ENCODE assay signal across 17 cellular contexts in genomic region chr11:11786234-11786633, GRCh38. TPM values are rescaled to one million over a fixed set of nuclear protein-coding genes. Genes with fewer than 3 reads are reported as not detected.
DNase-seq lines count a peak whose midpoint lies in the region; ATAC-seq and TF ChIP-seq lines count a peak whose summit lies in the region.
"Had no signal": no experiment of that assay in that cellular context is flagged by ENCODE, and none has a peak within 500 bp of the region (broad histone marks: within the 10 kb centered on the region; RNA-seq: fewer than 3 reads in every experiment).

No MANE protein-coding gene starts in this region.

- TF ChIP-seq POLR2A in GM18505 (IDR thresholded peaks at IDR 0.05; ENCODE audit: borderline replicate concordance, extremely low read depth, insufficient read depth, insufficient read length): no peak

- H3K4me2 ChIP-seq in KMS-11: no peak overlapping the region; the same call in 1 of the 2 replicates
- no peak overlapping the region for H3K4me2 ChIP-seq in MM.1S (ENCODE audit: low read depth, low read length)

- peak; percentile 17 for DNase-seq in AG10803 (ENCODE audit: low read depth)
- peak; percentile 24 for DNase-seq in SK-N-DZ (ENCODE audit: low spot score)
- DNase-seq in fibroblast of villous mesenchyme (ENCODE audit: low read depth): peak; percentile 3
- no peak for DNase-seq in substantia nigra (lab: John Stamatoyannopoulos, UW)
- no peak for DNase-seq in MM.1S
- no peak for DNase-seq in stimulated activated CD4-positive, alpha-beta T cell treated with anti-CD3 and anti-CD28 coated beads, Interleukin-12 subunit alpha, Interleukin-12 subunit beta, amount 100 ng/mL, for 4 hours
- DNase-seq: BE2C; CD4-positive, CD25-positive, alpha-beta regulatory T cell; DMS 273 treated with DMSO at 0.1 percent for 48 hours; DND-41; GDM1; H9; NCI-H1105; NCI-H510A treated with DMSO at 0.1 percent for 48 hours had no signal

- H3K9me3 ChIP-seq in MM.1S (replicated peaks; ENCODE audit: insufficient read depth, low read length): no peaks in the 10 kb centered on the region
- H3K9me3 ChIP-seq: BE2C had no signal

- no peaks in the 10 kb centered on the region for H4K20me1 ChIP-seq in KMS-11 (ENCODE audit: insufficient read depth)
- no peaks in the 10 kb centered on the region for H4K20me1 ChIP-seq in MM.1S (ENCODE audit: insufficient read depth, low read length)

- no peaks in the 10 kb centered on the region for H3K27me3 ChIP-seq in KMS-11 (ENCODE audit: insufficient read depth, low read depth)
- H3K27me3 ChIP-seq in MM.1S (replicated peaks; ENCODE audit: insufficient read depth, low read length): no peaks in the 10 kb centered on the region
- H3K27me3 ChIP-seq: BE2C had no signal

- no peaks in the 10 kb centered on the region for H3K9me2 ChIP-seq in MM.1S (replicated peaks; ENCODE audit: insufficient read depth, low read length)

- TF ChIP-seq CTCF in AG10803 (conservative IDR thresholded peaks at IDR 0.05; ENCODE audit: low read length) (no peak), KMS-11 (conservative IDR thresholded peaks at IDR 0.05; ENCODE audit: low read depth, low read length) (no peak), fibroblast of villous mesenchyme (IDR thresholded peaks at IDR 0.05; ENCODE audit: insufficient read depth, low read depth, low read length) (no peak), MM.1S (IDR thresholded peaks at IDR 0.05; ENCODE audit: low read length) (no peak)

- H3K79me2 ChIP-seq in KMS-11 (ENCODE audit: insufficient read depth, low read depth) (no peaks in the 10 kb centered on the region), MM.1S (ENCODE audit: low read length) (no peaks in the 10 kb centered on the region)

- H3K36me3 ChIP-seq in KMS-11 (ENCODE audit: insufficient read depth) (no peaks in the 10 kb centered on the region), MM.1S (replicated peaks; ENCODE audit: insufficient read depth, low read length) (no peaks in the 10 kb centered on the region)
- H3K36me3 ChIP-seq: BE2C had no signal

- H3F3A ChIP-seq in MM.1S (ENCODE audit: insufficient read depth, low read length): peaks cover 10% of the 10 kb centered on the region

- no peak overlapping the region for H3K4me3 ChIP-seq in AG10803 (ENCODE audit: low read length)
- no peak overlapping the region for H3K4me3 ChIP-seq in KMS-11 (IDR thresholded peaks at IDR 0.05; ENCODE audit: insufficient read depth, low read depth, low read length)
- H3K4me3 ChIP-seq in fibroblast of villous mesenchyme (ENCODE audit: low read depth, low read length): no peak overlapping the region
- no peak overlapping the region for H3K4me3 ChIP-seq in MM.1S (ENCODE audit: low read length)

- no peak for ATAC-seq in GM18505 (IDR thresholded peaks at IDR 0.05; ENCODE audit: unreplicated experiment)

- no peak overlapping the region for H3K27ac ChIP-seq in KMS-11
- no peak overlapping the region for H3K27ac ChIP-seq in substantia nigra (ENCODE audit: low read depth, low read length, poor library complexity, severe bottlenecking)
- no peak overlapping the region for H3K27ac ChIP-seq in MM.1S (ENCODE audit: low read length)
- H3K27ac ChIP-seq: RWPE1 had no signal

- H3K9ac ChIP-seq in KMS-11 (no peak overlapping the region), MM.1S (ENCODE audit: low read length) (no peak overlapping the region)

- H2AFZ ChIP-seq in KMS-11 (ENCODE audit: low read depth) (peak overlapping the region; percentile 32; the same call in 1 of the 2 replicates), MM.1S (ENCODE audit: low read length) (no peak overlapping the region)

- H3K4me1 ChIP-seq in KMS-11 (ENCODE audit: low read depth, poor library complexity, severe bottlenecking) (peaks cover 24% of the 10 kb centered on the region), MM.1S (ENCODE audit: low read length) (peaks cover 13% of the 10 kb centered on the region)

RNA-seq across cellular contexts. Expression of gene USP47, which starts 55.5 kb away (rescaled TPM):
- polyA plus RNA-seq in SK-N-DZ (2014; cell fraction: cytosol; rRNA removed): 23.4 and 28.2 TPM in 2 replicates
- 43.6 and 45.9 TPM in 2 replicates for polyA plus RNA-seq in SK-N-DZ (2014; cell fraction: nucleus; rRNA removed)
- total RNA-seq in fibroblast of villous mesenchyme: 93.4 and 116 TPM in 2 replicates

Comparison
In these comparisons a context has a peak if more than half of its experiments do, and no peak if none do; other contexts are left out.
1. DNase-seq: peak in AG10803 (single experiment), SK-N-DZ (single experiment) and fibroblast of villous mesenchyme (single experiment); none in substantia nigra (0 of 49), MM.1S (single experiment) and stimulated activated CD4-positive, alpha-beta T cell treated with anti-CD3 and anti-CD28 coated beads, Interleukin-12 subunit alpha, Interleukin-12 subunit beta, amount 100 ng/mL, for 4 hours (single experiment).